ENCODE assay signal across 11 cellular contexts in genomic region chr5:138193859-138194258, GRCh38. TPM values are rescaled to one million over a fixed set of nuclear protein-coding genes. Genes with fewer than 3 reads are reported as not detected.
DNase-seq lines count a peak whose midpoint lies in the region; ATAC-seq, FAIRE-seq and TF ChIP-seq lines count a peak whose summit lies in the region.
"Not testable (repeated sequence)": the region's sequence is repeated elsewhere in the genome, so short reads cannot be mapped to it uniquely, and the experiment has no call there.
"Had no signal": no experiment of that assay in that cellular context is flagged by ENCODE, and none has a peak within 500 bp of the region (broad histone marks: within the 10 kb centered on the region; RNA-seq: fewer than 3 reads in every experiment).

No MANE protein-coding gene starts in this region.

- not testable (repeated sequence) for DNase-seq in GM12891 (ENCODE audit: insufficient read length, low spot score); activated B cell treated with CpG ODN at 0.5 μM for 24 hours; GM12878 (ENCODE audit: low read depth, low spot score); memory B cell (ENCODE audit: low spot score in 2 of 2)
- peak; percentile 56 for DNase-seq in MV-4-11 (lab: John Stamatoyannopoulos, UW)
- peak; percentile 3 for DNase-seq in NOMO-1 treated with DMSO at 0.1 percent for 48 hours (lab: John Stamatoyannopoulos, UW; ENCODE audit: unreplicated experiment)

- in situ Hi-C loops in GM12878 (cut with MboI) = loop anchor here (25.0 kb wide), 1 partner anchor 318 kb away; no protein-coding TSS in a partner anchor

- not testable (repeated sequence) for H4K20me1 ChIP-seq in GM12878 (ENCODE audit: control insufficient read depth, insufficient read depth)

- peak; percentile 69 for FAIRE-seq in GM12891 (lab: Jason Lieb, UNC)
- not testable (repeated sequence) for FAIRE-seq in GM12878 (lab: Jason Lieb, UNC)

- not testable (repeated sequence) for H3K27ac Mint-ChIP-seq in activated B cell treated with CpG ODN at 0.5 μM for 24 hours, memory B cell
- peak overlapping the region; percentile 4 for H3K27ac Mint-ChIP-seq in stimulated activated memory B cell treated with anti-CD40 and anti-IgM and Interleukin-4, amounts not matched to agents 10 μg/mL and 1 μg/mL and 100 μg/mL, for 72 hours

- H3K4me2 ChIP-seq in GM12878 (ENCODE audit: control insufficient read depth, insufficient read depth) = not testable (repeated sequence)

- POLR2A ChIA-PET in activated B cell treated with CpG ODN at 0.5 μM for 24 hours (lab: Charles Lee) = interaction anchor here (1.1 kb wide), 1 partner anchor 160 kb away, joined by 3 read pairs; no protein-coding TSS in a partner anchor
- POLR2A ChIA-PET in GM12878 (lab: Charles Lee) = interaction anchor here (0.7 kb wide), 1 partner anchor 46 kb away, joined by 3 read pairs; no protein-coding TSS in a partner anchor

- CTCF ChIA-PET in activated B cell treated with CpG ODN at 0.5 μM for 24 hours (lab: Charles Lee) = interaction anchor here (1.2 kb wide), 1 partner anchor 19 kb away, joined by 3 read pairs; the partner anchor contains the start of gene CDC23
- CTCF ChIA-PET in GM12878 (lab: Yijun Ruan, JAX) = not testable (repeated sequence)

- not testable (repeated sequence) for TF ChIP-seq RAD21 in GM12878 (IDR thresholded peaks at IDR 0.05; ENCODE audit: insufficient read depth, low read depth, low read length)

- TF ChIP-seq EP300 in GM12878 (IDR thresholded peaks at IDR 0.05; ENCODE audit: borderline replicate concordance in 1 of 2, control insufficient read depth in 1 of 2, low read depth in 2 of 2, low read length in 2 of 2) = not testable (repeated sequence)

- SMC1A ChIA-PET in GM12878 (lab: Charles Lee; ENCODE audit: uncharacterized antibody, unreplicated experiment) = interaction anchor here (1.2 to 2.7 kb wide), 2 partner anchors 8 to 16 kb away, joined by 3 to 11 read pairs; no protein-coding TSS in a partner anchor

- H3K4me1 Mint-ChIP-seq in activated B cell treated with CpG ODN at 0.5 μM for 24 hours; memory B cell; stimulated activated memory B cell treated with anti-CD40 and anti-IgM and Interleukin-4, amounts not matched to agents 10 μg/mL and 1 μg/mL and 100 μg/mL, for 72 hours: not testable (repeated sequence)

- H3K79me2 ChIP-seq in GM12878 (ENCODE audit: control insufficient read depth, insufficient read depth, low read length) = not testable (repeated sequence)

- not testable (repeated sequence) for BruUV-seq in GM12878 (replicated peaks; lab: Mats Ljungman, UMichigan)

- H3K27ac ChIP-seq in GM12878 (ENCODE audit: control insufficient read depth, insufficient read depth) = not testable (repeated sequence)

- ATAC-seq in activated B cell treated with CpG ODN at 0.5 μM for 24 hours (ENCODE audit: low read depth) = peak; percentile 40
- not testable (repeated sequence) for ATAC-seq in GM12878; stimulated activated memory B cell treated with anti-CD40 and anti-IgM and Interleukin-4, amounts not matched to agents 10 μg/mL and 1 μg/mL and 100 μg/mL, for 72 hours
- ATAC-seq in memory B cell (ENCODE audit: low read depth) = peak; percentile 55

- not testable (repeated sequence) for H3K27me3 Mint-ChIP-seq in activated B cell treated with CpG ODN at 0.5 μM for 24 hours; memory B cell; stimulated activated memory B cell treated with anti-CD40 and anti-IgM and Interleukin-4, amounts not matched to agents 10 μg/mL and 1 μg/mL and 100 μg/mL, for 72 hours

- not testable (repeated sequence) for H3K9me3 Mint-ChIP-seq in activated B cell treated with CpG ODN at 0.5 μM for 24 hours; memory B cell; stimulated activated memory B cell treated with anti-CD40 and anti-IgM and Interleukin-4, amounts not matched to agents 10 μg/mL and 1 μg/mL and 100 μg/mL, for 72 hours

- not testable (repeated sequence) for H3K4me3 Mint-ChIP-seq in activated B cell treated with CpG ODN at 0.5 μM for 24 hours; memory B cell; stimulated activated memory B cell treated with anti-CD40 and anti-IgM and Interleukin-4, amounts not matched to agents 10 μg/mL and 1 μg/mL and 100 μg/mL, for 72 hours

- TF ChIP-seq POLR2A in GM12891 (IDR thresholded peaks at IDR 0.05; ENCODE audit: low read depth, low read length); GM12878 (IDR thresholded peaks at IDR 0.05; ENCODE audit: low read depth, low read length): not testable (repeated sequence)

- TF ChIP-seq CTCF in activated B cell treated with CpG ODN at 0.5 μM for 24 hours (IDR thresholded peaks at IDR 0.05); GM12878 (IDR thresholded peaks at IDR 0.05 in 2 of 3, conservative IDR thresholded peaks at IDR 0.05 in 1 of 3; ENCODE audit: control insufficient read depth in 2 of 3, extremely low read depth in 1 of 3, insufficient read depth in 1 of 3, low read depth in 3 of 3, low read length in 3 of 3): not testable (repeated sequence)

- H3K9ac ChIP-seq in GM12878 (ENCODE audit: control insufficient read depth, insufficient read depth, low read length) = not testable (repeated sequence)

- not testable (repeated sequence) for H3K4me1 ChIP-seq in GM12878 (ENCODE audit: control insufficient read depth, insufficient read depth, low read length)

- RAD21 ChIA-PET in GM12878 (lab: Charles Lee; ENCODE audit: unreplicated experiment) = not testable (repeated sequence)

- peaks cover 12 to 26% of the 10 kb centered on the region in 2 experiments for H3K36me3 ChIP-seq in GM12878 (ENCODE audit: control insufficient read depth in 2 of 2, insufficient read depth in 2 of 2, low read length in 1 of 2)

- 94% methylated on average over 8 of the region's 8 CpGs for WGBS in GM12878 (ENCODE audit: insufficient coverage, insufficient replicate concordance, low lambda C conversion rate, missing lambda C conversion rate)

- intact Hi-C loops in activated B cell treated with CpG ODN at 0.5 μM for 24 hours (cut with micrococcal nuclease); GM12878 (cut with micrococcal nuclease; ENCODE audit: unreplicated experiment): not testable (repeated sequence)

- H3K36me3 Mint-ChIP-seq in activated B cell treated with CpG ODN at 0.5 μM for 24 hours (ENCODE audit: low read depth) = peaks cover 68% of the 10 kb centered on the region
- peaks cover 29% of the 10 kb centered on the region for H3K36me3 Mint-ChIP-seq in memory B cell
- peaks cover 59% of the 10 kb centered on the region for H3K36me3 Mint-ChIP-seq in stimulated activated memory B cell treated with anti-CD40 and anti-IgM and Interleukin-4, amounts not matched to agents 10 μg/mL and 1 μg/mL and 100 μg/mL, for 72 hours

- not testable (repeated sequence) for H3K9me3 ChIP-seq in GM12878 (replicated peaks; ENCODE audit: control insufficient read depth, insufficient read depth, low read length)

- H3K27me3 ChIP-seq in GM12878 (replicated peaks in 1 of 2; ENCODE audit: control insufficient read depth in 2 of 2, insufficient read depth in 2 of 2, low read length in 1 of 2) = not testable (repeated sequence)

- H2AFZ ChIP-seq in GM12878 (ENCODE audit: control insufficient read depth, low read depth, low read length) = not testable (repeated sequence)

- H3K4me3 ChIP-seq in GM12878 = not testable (repeated sequence)

RNA-seq across cellular contexts. Expression of gene KIF20A, which starts 14.9 kb away (rescaled TPM):
- 18.1 TPM for polyA plus RNA-seq in GM12891 (2012; ENCODE audit: low read depth, missing spikeins)
- 0.40 and 0.44 TPM in 2 replicates for total RNA-seq in activated B cell treated with CpG ODN at 0.5 μM for 24 hours
- total RNA-seq in GM12878 (2013; cell fraction: nucleolus; rRNA removed) = 35.1 and 39.2 TPM in 2 replicates
- total RNA-seq in GM12878 (2014; rRNA removed) = 45.4 and 47.2 TPM in 2 replicates
- 53.6 and 54.2 TPM in 2 replicates for total RNA-seq in GM12878 (2014; rRNA removed; fragmentation: Illumina TruSeq; extraction: Trizol)
- total RNA-seq in GM12878 (2021) = 42.0 and 45.8 TPM in 2 replicates
- polyA plus RNA-seq in GM12878 (2011; ENCODE audit: low read depth) = 14.9 TPM
- 45.2 and 47.0 TPM in 2 replicates for polyA plus RNA-seq in GM12878 (2011; rRNA removed)
- polyA plus RNA-seq in GM12878 (2011; cell fraction: cytosol; rRNA removed) = 39.8 and 40.7 TPM in 2 replicates
- polyA plus RNA-seq in GM12878 (2011; cell fraction: nucleus; rRNA removed) = 80.6 and 95.7 TPM in 2 replicates
- 16.1 and 20.9 TPM in 2 replicates for polyA plus RNA-seq in GM12878 (2012)
- polyA plus RNA-seq in GM12878 (2014; fragmentation: Illumina TruSeq; extraction: Trizol) = 50.7 and 52.9 TPM in 2 replicates
- 10 to 100 TPM; 20.7 to 27.2 TPM for polyA plus RNA-seq in GM12878 (2014; fragmentation: Nextera tagmentation; extraction: Ambion mirVana)
- 34.6 and 34.9 TPM in 2 replicates for polyA plus RNA-seq in GM12878 (2014; rRNA removed)
- 10 to 100 TPM; 56.2 to 61.9 TPM for polyA plus RNA-seq in GM12878 (2016; fragmentation: Nextera tagmentation; extraction: Ambion mirVana)
- 90.1 and 111 TPM in 2 replicates for polyA minus RNA-seq in GM12878 (2011; rRNA and poly(A)+ RNA removed)
- polyA minus RNA-seq in GM12878 (2011; cell fraction: cytosol; rRNA and poly(A)+ RNA removed) = 28.8 and 35.5 TPM in 2 replicates
- 79.3 and 103 TPM in 2 replicates for polyA minus RNA-seq in GM12878 (2011; cell fraction: nucleus; rRNA and poly(A)+ RNA removed)
- total RNA-seq: CD4-positive, alpha-beta T cell had no signal

RNA-seq across cellular contexts. Expression of gene BRD8, which starts 15.4 kb away (rescaled TPM):
- 23.2 TPM for polyA plus RNA-seq in GM12891 (2012; ENCODE audit: low read depth, missing spikeins)
- total RNA-seq in activated B cell treated with CpG ODN at 0.5 μM for 24 hours = 63.5 and 77.8 TPM in 2 replicates
- 99.9 and 100 TPM in 2 replicates for total RNA-seq in GM12878 (2013; cell fraction: nucleolus; rRNA removed)
- 28.1 and 35.5 TPM in 2 replicates for total RNA-seq in GM12878 (2014; rRNA removed)
- total RNA-seq in GM12878 (2014; rRNA removed; fragmentation: Illumina TruSeq; extraction: Trizol) = 28.4 and 30.3 TPM in 2 replicates
- total RNA-seq in GM12878 (2021) = 33.4 and 40.9 TPM in 2 replicates
- 17.4 TPM for polyA plus RNA-seq in GM12878 (2011; ENCODE audit: low read depth)
- polyA plus RNA-seq in GM12878 (2011; rRNA removed) = 74.6 and 74.7 TPM in 2 replicates
- 36.7 and 43.4 TPM in 2 replicates for polyA plus RNA-seq in GM12878 (2011; cell fraction: cytosol; rRNA removed)
- 118 and 137 TPM in 2 replicates for polyA plus RNA-seq in GM12878 (2011; cell fraction: nucleus; rRNA removed)
- 25.3 and 25.6 TPM in 2 replicates for polyA plus RNA-seq in GM12878 (2012)
- 48.1 and 75.0 TPM in 2 replicates for polyA plus RNA-seq in GM12878 (2014; fragmentation: Illumina TruSeq; extraction: Trizol)
- polyA plus RNA-seq in GM12878 (2014; fragmentation: Nextera tagmentation; extraction: Ambion mirVana) = 10 to 100 TPM; 35.2 to 52.6 TPM
- polyA plus RNA-seq in GM12878 (2014; rRNA removed) = 32.7 and 37.8 TPM in 2 replicates
- 10 to 100 TPM; 74.0 to 78.5 TPM for polyA plus RNA-seq in GM12878 (2016; fragmentation: Nextera tagmentation; extraction: Ambion mirVana)
- 38.0 and 51.2 TPM in 2 replicates for polyA minus RNA-seq in GM12878 (2011; rRNA and poly(A)+ RNA removed)
- 14.2 and 16.0 TPM in 2 replicates for polyA minus RNA-seq in GM12878 (2011; cell fraction: cytosol; rRNA and poly(A)+ RNA removed)
- 28.4 and 43.0 TPM in 2 replicates for polyA minus RNA-seq in GM12878 (2011; cell fraction: nucleus; rRNA and poly(A)+ RNA removed)

RNA-seq across cellular contexts. Expression of gene CDC23, which starts 19.3 kb away (rescaled TPM):
- 23.5 TPM for polyA plus RNA-seq in GM12891 (2012; ENCODE audit: low read depth, missing spikeins)
- total RNA-seq in activated B cell treated with CpG ODN at 0.5 μM for 24 hours = 31.9 and 35.0 TPM in 2 replicates
- total RNA-seq in GM12878 (2013; cell fraction: nucleolus; rRNA removed) = 59.0 and 71.9 TPM in 2 replicates
- total RNA-seq in GM12878 (2014; rRNA removed) = 39.4 and 48.2 TPM in 2 replicates
- total RNA-seq in GM12878 (2014; rRNA removed; fragmentation: Illumina TruSeq; extraction: Trizol) = 42.9 and 43.3 TPM in 2 replicates
- 40.5 and 42.2 TPM in 2 replicates for total RNA-seq in GM12878 (2021)
- 19.2 TPM for polyA plus RNA-seq in GM12878 (2011; ENCODE audit: low read depth)
- 66.1 and 84.4 TPM in 2 replicates for polyA plus RNA-seq in GM12878 (2011; rRNA removed)
- 33.6 and 37.5 TPM in 2 replicates for polyA plus RNA-seq in GM12878 (2011; cell fraction: cytosol; rRNA removed)
- polyA plus RNA-seq in GM12878 (2011; cell fraction: nucleus; rRNA removed) = 55.5 and 56.9 TPM in 2 replicates
- 22.8 and 26.9 TPM in 2 replicates for polyA plus RNA-seq in GM12878 (2012)
- polyA plus RNA-seq in GM12878 (2014; fragmentation: Illumina TruSeq; extraction: Trizol) = 51.4 and 76.6 TPM in 2 replicates
- polyA plus RNA-seq in GM12878 (2014; fragmentation: Nextera tagmentation; extraction: Ambion mirVana) = 10 to 100 TPM; 45.7 to 61.7 TPM
- 32.2 and 37.1 TPM in 2 replicates for polyA plus RNA-seq in GM12878 (2014; rRNA removed)
- polyA plus RNA-seq in GM12878 (2016; fragmentation: Nextera tagmentation; extraction: Ambion mirVana) = 10 to 100 TPM; 59.2 to 59.3 TPM
- polyA minus RNA-seq in GM12878 (2011; rRNA and poly(A)+ RNA removed) = 33.6 and 39.6 TPM in 2 replicates
- 10.6 and 14.1 TPM in 2 replicates for polyA minus RNA-seq in GM12878 (2011; cell fraction: cytosol; rRNA and poly(A)+ RNA removed)
- 34.3 and 49.7 TPM in 2 replicates for polyA minus RNA-seq in GM12878 (2011; cell fraction: nucleus; rRNA and poly(A)+ RNA removed)

RNA-seq across cellular contexts. Expression of gene NME5, which starts 54.6 kb away (rescaled TPM):
- 0.63 TPM for polyA plus RNA-seq in GM12891 (2012; ENCODE audit: low read depth, missing spikeins)
- total RNA-seq in activated B cell treated with CpG ODN at 0.5 μM for 24 hours (not detected in 2 replicates), GM12878 (2014; rRNA removed) (0.33 TPM in 1 of 2 replicates, not detected in the other), GM12878 (2014; rRNA removed; fragmentation: Illumina TruSeq; extraction: Trizol) (not detected in 2 replicates), GM12878 (2021) (not detected in 2 replicates)
- not detected in 2 replicates for total RNA-seq in GM12878 (2013; cell fraction: nucleolus; rRNA removed)
- polyA plus RNA-seq in GM12878 (2011; ENCODE audit: low read depth) = not detected
- polyA plus RNA-seq in GM12878 (2011; rRNA removed) (0.14 TPM in 1 of 2 replicates, not detected in the other), GM12878 (2014; fragmentation: Illumina TruSeq; extraction: Trizol) (not detected in 2 replicates), GM12878 (2014; fragmentation: Nextera tagmentation; extraction: Ambion mirVana) (under 1 TPM in 1 of 2 experiments, not detected in 1; 0.22 TPM), GM12878 (2014; rRNA removed) (0.09 TPM in 1 of 2 replicates, not detected in the other), GM12878 (2016; fragmentation: Nextera tagmentation; extraction: Ambion mirVana) (under 1 TPM in 1 of 2 experiments, not detected in 1; 0.52 TPM)
- not detected in 2 replicates for polyA plus RNA-seq in GM12878 (2011; cell fraction: cytosol; rRNA removed)
- polyA plus RNA-seq in GM12878 (2011; cell fraction: nucleus; rRNA removed) = not detected in 2 replicates
- polyA plus RNA-seq in GM12878 (2012) = 0.19 TPM in 1 of 2 replicates, not detected in the other
- polyA minus RNA-seq in GM12878 (2011; rRNA and poly(A)+ RNA removed) = not detected in 2 replicates
- polyA minus RNA-seq in GM12878 (2011; cell fraction: cytosol; rRNA and poly(A)+ RNA removed) = not detected in 2 replicates
- polyA minus RNA-seq in GM12878 (2011; cell fraction: nucleus; rRNA and poly(A)+ RNA removed) = not detected in 2 replicates
- total RNA-seq: A673; Caco-2; CD4-positive, alpha-beta T cell; CD8-positive, alpha-beta T cell had no signal

Comparison
In these comparisons a context has a peak if more than half of its experiments do, and no peak if none do; other contexts are left out.
1. RNA of gene KIF20A, which starts 14.9 kb away (total RNA-seq): 35.1 to 54.2 TPM in GM12878; 0.40 to 0.44 TPM in activated B cell treated with CpG ODN at 0.5 μM for 24 hours; every median in the first group is over 10 times any median in the second.